ENCODE assay signal across 2 cellular contexts in the genomic region with DNA sequence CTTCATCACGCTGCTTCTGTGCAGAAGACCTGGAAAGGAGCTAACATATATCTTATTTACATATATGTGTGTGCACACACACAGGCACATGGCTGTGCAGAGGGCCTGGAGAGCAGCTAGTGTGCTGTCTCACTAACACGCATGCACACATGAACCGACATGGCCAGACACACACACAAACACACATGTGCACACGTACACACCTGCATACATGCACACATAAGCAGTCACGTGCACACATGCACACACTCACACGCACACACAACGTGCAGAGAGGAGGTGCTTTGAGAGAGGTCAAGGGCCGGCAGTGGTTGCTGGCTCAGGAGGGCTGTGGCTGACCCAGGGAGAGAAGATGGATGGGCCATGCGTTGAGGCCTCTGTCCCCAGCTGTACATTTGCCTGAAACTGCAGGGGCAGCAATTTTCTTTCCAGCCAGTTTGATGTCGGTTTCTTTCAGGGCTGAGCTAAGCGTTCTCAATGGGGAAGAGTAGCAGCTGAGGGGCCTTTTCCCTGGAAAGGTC.
TF ChIP-seq lines count a peak whose summit lies in the region.

No MANE protein-coding gene starts in this region.

TF ChIP-seq in IMR-90, 13 proteins besides CTCF, POLR2A, EP300 and RAD21 (continued from another document):
- TF ChIP-seq, protein P1, sequence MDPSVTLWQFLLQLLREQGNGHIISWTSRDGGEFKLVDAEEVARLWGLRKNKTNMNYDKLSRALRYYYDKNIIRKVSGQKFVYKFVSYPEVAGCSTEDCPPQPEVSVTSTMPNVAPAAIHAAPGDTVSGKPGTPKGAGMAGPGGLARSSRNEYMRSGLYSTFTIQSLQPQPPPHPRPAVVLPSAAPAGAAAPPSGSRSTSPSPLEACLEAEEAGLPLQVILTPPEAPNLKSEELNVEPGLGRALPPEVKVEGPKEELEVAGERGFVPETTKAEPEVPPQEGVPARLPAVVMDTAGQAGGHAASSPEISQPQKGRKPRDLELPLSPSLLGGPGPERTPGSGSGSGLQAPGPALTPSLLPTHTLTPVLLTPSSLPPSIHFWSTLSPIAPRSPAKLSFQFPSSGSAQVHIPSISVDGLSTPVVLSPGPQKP (IDR thresholded peaks at IDR 0.05; ENCODE audit: borderline replicate concordance, low read depth, low read length), result no peak
- TF ChIP-seq NFE2L2 (IDR thresholded peaks at IDR 0.05; ENCODE audit: low read depth, low read length) (no peak), SMC3 (IDR thresholded peaks at IDR 0.05; ENCODE audit: low read depth, low read length) (no peak), FOS (IDR thresholded peaks at IDR 0.05; ENCODE audit: low read depth, low read length) (no peak), BHLHE40 (IDR thresholded peaks at IDR 0.05; ENCODE audit: low read depth, low read length) (no peak), RFX5 (IDR thresholded peaks at IDR 0.05; ENCODE audit: low read depth, low read length) (no peak), CHD1 (IDR thresholded peaks at IDR 0.05; ENCODE audit: low read depth, low read length) (no peak), MAZ (IDR thresholded peaks at IDR 0.05; ENCODE audit: borderline replicate concordance, low read depth, low read length) (no peak)
- TF ChIP-seq, protein P2, sequence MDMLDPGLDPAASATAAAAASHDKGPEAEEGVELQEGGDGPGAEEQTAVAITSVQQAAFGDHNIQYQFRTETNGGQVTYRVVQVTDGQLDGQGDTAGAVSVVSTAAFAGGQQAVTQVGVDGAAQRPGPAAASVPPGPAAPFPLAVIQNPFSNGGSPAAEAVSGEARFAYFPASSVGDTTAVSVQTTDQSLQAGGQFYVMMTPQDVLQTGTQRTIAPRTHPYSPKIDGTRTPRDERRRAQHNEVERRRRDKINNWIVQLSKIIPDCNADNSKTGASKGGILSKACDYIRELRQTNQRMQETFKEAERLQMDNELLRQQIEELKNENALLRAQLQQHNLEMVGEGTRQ (IDR thresholded peaks at IDR 0.05; ENCODE audit: low read depth, low read length), result no peak

TF ChIP-seq in WTC11, 78 proteins besides CTCF, POLR2A, EP300 and RAD21 (continued from another document):
- TF ChIP-seq, protein P3, sequence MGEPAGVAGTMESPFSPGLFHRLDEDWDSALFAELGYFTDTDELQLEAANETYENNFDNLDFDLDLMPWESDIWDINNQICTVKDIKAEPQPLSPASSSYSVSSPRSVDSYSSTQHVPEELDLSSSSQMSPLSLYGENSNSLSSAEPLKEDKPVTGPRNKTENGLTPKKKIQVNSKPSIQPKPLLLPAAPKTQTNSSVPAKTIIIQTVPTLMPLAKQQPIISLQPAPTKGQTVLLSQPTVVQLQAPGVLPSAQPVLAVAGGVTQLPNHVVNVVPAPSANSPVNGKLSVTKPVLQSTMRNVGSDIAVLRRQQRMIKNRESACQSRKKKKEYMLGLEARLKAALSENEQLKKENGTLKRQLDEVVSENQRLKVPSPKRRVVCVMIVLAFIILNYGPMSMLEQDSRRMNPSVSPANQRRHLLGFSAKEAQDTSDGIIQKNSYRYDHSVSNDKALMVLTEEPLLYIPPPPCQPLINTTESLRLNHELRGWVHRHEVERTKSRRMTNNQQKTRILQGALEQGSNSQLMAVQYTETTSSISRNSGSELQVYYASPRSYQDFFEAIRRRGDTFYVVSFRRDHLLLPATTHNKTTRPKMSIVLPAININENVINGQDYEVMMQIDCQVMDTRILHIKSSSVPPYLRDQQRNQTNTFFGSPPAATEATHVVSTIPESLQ (CRISPR knock-in tag; IDR thresholded peaks at IDR 0.05), result no peak
- no peak for TF ChIP-seq ATF1 (CRISPR knock-in tag; IDR thresholded peaks at IDR 0.05)
- TF ChIP-seq ETV6 (CRISPR knock-in tag; IDR thresholded peaks at IDR 0.05), result no peak
- TF ChIP-seq EMX1 (CRISPR knock-in tag; IDR thresholded peaks at IDR 0.05), result no peak
- no peak for TF ChIP-seq ZNF219 (CRISPR knock-in tag; IDR thresholded peaks at IDR 0.05; ENCODE audit: borderline replicate concordance)
- TF ChIP-seq ZNF416 (CRISPR knock-in tag; IDR thresholded peaks at IDR 0.05), result no peak
- TF ChIP-seq, protein P4, sequence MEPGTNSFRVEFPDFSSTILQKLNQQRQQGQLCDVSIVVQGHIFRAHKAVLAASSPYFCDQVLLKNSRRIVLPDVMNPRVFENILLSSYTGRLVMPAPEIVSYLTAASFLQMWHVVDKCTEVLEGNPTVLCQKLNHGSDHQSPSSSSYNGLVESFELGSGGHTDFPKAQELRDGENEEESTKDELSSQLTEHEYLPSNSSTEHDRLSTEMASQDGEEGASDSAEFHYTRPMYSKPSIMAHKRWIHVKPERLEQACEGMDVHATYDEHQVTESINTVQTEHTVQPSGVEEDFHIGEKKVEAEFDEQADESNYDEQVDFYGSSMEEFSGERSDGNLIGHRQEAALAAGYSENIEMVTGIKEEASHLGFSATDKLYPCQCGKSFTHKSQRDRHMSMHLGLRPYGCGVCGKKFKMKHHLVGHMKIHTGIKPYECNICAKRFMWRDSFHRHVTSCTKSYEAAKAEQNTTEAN (CRISPR knock-in tag; IDR thresholded peaks at IDR 0.05), result no peak
- TF ChIP-seq NFE2L1 (CRISPR knock-in tag; IDR thresholded peaks at IDR 0.05), result no peak
- no peak for TF ChIP-seq ZBTB21 (CRISPR knock-in tag; IDR thresholded peaks at IDR 0.05; ENCODE audit: borderline replicate concordance)
- TF ChIP-seq, protein P5, sequence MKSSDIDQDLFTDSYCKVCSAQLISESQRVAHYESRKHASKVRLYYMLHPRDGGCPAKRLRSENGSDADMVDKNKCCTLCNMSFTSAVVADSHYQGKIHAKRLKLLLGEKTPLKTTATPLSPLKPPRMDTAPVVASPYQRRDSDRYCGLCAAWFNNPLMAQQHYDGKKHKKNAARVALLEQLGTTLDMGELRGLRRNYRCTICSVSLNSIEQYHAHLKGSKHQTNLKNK (CRISPR knock-in tag; IDR thresholded peaks at IDR 0.05), result no peak
- TF ChIP-seq JUN (CRISPR knock-in tag; IDR thresholded peaks at IDR 0.05), result no peak
- TF ChIP-seq ZNF671 (CRISPR knock-in tag; IDR thresholded peaks at IDR 0.05), result no peak
- TF ChIP-seq ZNF396 (CRISPR knock-in tag; IDR thresholded peaks at IDR 0.05; ENCODE audit: borderline replicate concordance), result no peak
- TF ChIP-seq TP53 (CRISPR knock-in tag; IDR thresholded peaks at IDR 0.05), result no peak
- TF ChIP-seq, protein P6, sequence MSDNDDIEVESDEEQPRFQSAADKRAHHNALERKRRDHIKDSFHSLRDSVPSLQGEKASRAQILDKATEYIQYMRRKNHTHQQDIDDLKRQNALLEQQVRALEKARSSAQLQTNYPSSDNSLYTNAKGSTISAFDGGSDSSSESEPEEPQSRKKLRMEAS (CRISPR knock-in tag; IDR thresholded peaks at IDR 0.05), result no peak
- no peak for TF ChIP-seq JAZF1 (CRISPR knock-in tag; IDR thresholded peaks at IDR 0.05)
- no peak for TF ChIP-seq TCF7 (CRISPR knock-in tag; IDR thresholded peaks at IDR 0.05; ENCODE audit: low read depth)
TF ChIP-seq in WTC11: peak in this region for 0.
